Comparison of ENCODE assay signal across 13 cellular contexts in genomic region chr1:118788372-118788955, GRCh38.
DNase-seq lines count a peak whose midpoint lies in the region; ATAC-seq and TF ChIP-seq lines count a peak whose summit lies in the region.
"Had no signal": no experiment of that assay in that cellular context is flagged by ENCODE, and none has a peak within 500 bp of the region (broad histone marks: within the 10 kb centered on the region; RNA-seq: fewer than 3 reads in every experiment).

No MANE protein-coding gene starts in this region.

- peaks cover 14 to 24% (median 19%) of the 10 kb centered on the region in 5 donors for H3K9me3 Mint-ChIP-seq in CD8-positive, alpha-beta memory T cell

- no peak overlapping the region for H3K27ac ChIP-seq in hepatocyte
- no peak overlapping the region for H3K27ac ChIP-seq in CD8-positive, alpha-beta memory T cell (ENCODE audit: low read depth, low read length)
- H3K27ac ChIP-seq: BLaER1, pancreas had no signal

- H3K36me3 ChIP-seq in hepatocyte (replicated peaks; ENCODE audit: insufficient read depth, low read depth), result no peaks in the 10 kb centered on the region
- no peaks in the 10 kb centered on the region for H3K36me3 ChIP-seq in CD8-positive, alpha-beta memory T cell (ENCODE audit: insufficient read depth, low read length)
- H3K36me3 ChIP-seq: BLaER1, pancreas had no signal

- no peaks in the 10 kb centered on the region for H3K79me2 ChIP-seq in hepatocyte

- no peaks in the 10 kb centered on the region for H3K9me3 ChIP-seq in hepatocyte (ENCODE audit: low read depth)
- H3K9me3 ChIP-seq in CD8-positive, alpha-beta memory T cell (ENCODE audit: low read length), result no peaks in the 10 kb centered on the region
- H3K9me3 ChIP-seq: pancreas had no signal

- TF ChIP-seq CTCF in AG09319 (IDR thresholded peaks at IDR 0.05; ENCODE audit: low read depth, low read length) (no peak), hepatocyte (IDR thresholded peaks at IDR 0.05; ENCODE audit: poor library complexity) (no peak)

- no peak overlapping the region for H2AFZ ChIP-seq in hepatocyte

- H3K9me2 ChIP-seq in hepatocyte (replicated peaks; ENCODE audit: insufficient read depth), result no peaks in the 10 kb centered on the region

- POLR2A ChIA-PET in CD8-positive, alpha-beta memory T cell (lab: Charles Lee), result no interaction called here

- H3K4me1 ChIP-seq in hepatocyte (ENCODE audit: insufficient read depth), result no peaks in the 10 kb centered on the region
- H3K4me1 ChIP-seq in CD8-positive, alpha-beta memory T cell (ENCODE audit: insufficient read depth, low read length), result no peaks in the 10 kb centered on the region
- H3K4me1 ChIP-seq: pancreas had no signal

- H3K27ac Mint-ChIP-seq in CD8-positive, alpha-beta memory T cell, result no peak overlapping the region
- H3K27ac Mint-ChIP-seq: immature natural killer cell, WTC11 had no signal

- H3K27me3 Mint-ChIP-seq in CD8-positive, alpha-beta memory T cell, result no peaks in the 10 kb centered on the region

- no peak overlapping the region for H3K4me2 ChIP-seq in hepatocyte
- H3K4me2 ChIP-seq: BLaER1 had no signal

- DNase-seq in AG09319 (ENCODE audit: extremely low read depth, low read depth) (peak; percentile 8), HT-29 (ENCODE audit: low spot score) (peak; percentile 12), RPMI7951 (ENCODE audit: low read depth) (peak; percentile 32), hepatocyte (ENCODE audit: low spot score) (peak; percentile 7)
- DNase-seq in CD8-positive, alpha-beta memory T cell, result no peak
- DNase-seq: immature natural killer cell had no signal

- no peaks in the 10 kb centered on the region for H3K4me1 Mint-ChIP-seq in CD8-positive, alpha-beta memory T cell
- H3K4me1 Mint-ChIP-seq: immature natural killer cell had no signal

- CTCF ChIA-PET in CD8-positive, alpha-beta memory T cell (lab: Charles Lee), result no interaction called here

- H3K4me3 Mint-ChIP-seq in CD8-positive, alpha-beta memory T cell, result no peak overlapping the region
- H3K4me3 Mint-ChIP-seq: immature natural killer cell, WTC11 had no signal

- H3K27me3 ChIP-seq in hepatocyte, result no peaks in the 10 kb centered on the region
- no peaks in the 10 kb centered on the region for H3K27me3 ChIP-seq in CD8-positive, alpha-beta memory T cell (ENCODE audit: insufficient read depth, low read length, poor library complexity, severe bottlenecking)
- H3K27me3 ChIP-seq: BLaER1 had no signal

- no peaks in the 10 kb centered on the region for H4K20me1 ChIP-seq in hepatocyte (ENCODE audit: insufficient read depth, poor library complexity, severe bottlenecking)
- H4K20me1 ChIP-seq: BLaER1 had no signal

- 81% methylated on average over 2 of the region's 2 CpGs for WGBS in hepatocyte (ENCODE audit: low lambda C conversion rate, missing lambda C conversion rate)

- no peak for ATAC-seq in activated CD4-positive, CD25-positive, alpha-beta regulatory T cell treated with anti-CD3 and anti-CD28 coated beads, Interleukin-2, amount 50 U/mL, for 24 hours
- ATAC-seq in GM19351 (IDR thresholded peaks at IDR 0.05; ENCODE audit: unreplicated experiment) (no peak), HG02840 (IDR thresholded peaks at IDR 0.05; ENCODE audit: low FRiP score, unreplicated experiment) (no peak)
- ATAC-seq: HCT116, pancreas, WTC11 had no signal

- no peak overlapping the region for H3K4me3 ChIP-seq in hepatocyte
- H3K4me3 ChIP-seq in CD8-positive, alpha-beta memory T cell (ENCODE audit: low read length), result no peak overlapping the region
- H3K4me3 ChIP-seq: BLaER1, pancreas had no signal

- H3K36me3 Mint-ChIP-seq in CD8-positive, alpha-beta memory T cell, result no peaks in the 10 kb centered on the region

Comparison
In these comparisons a context has a peak if more than half of its experiments do, and no peak if none do; other contexts are left out.
1. DNase-seq: peak in AG09319 (single experiment), HT-29 (single experiment), RPMI7951 (single experiment) and hepatocyte (single experiment); none in CD8-positive, alpha-beta memory T cell (0 of 5).